Comparison of ENCODE assay signal across 12 cellular contexts in genomic region chr18:28174181-28174906, GRCh38. TPM values are rescaled to one million over a fixed set of nuclear protein-coding genes. Genes with fewer than 3 reads are reported as not detected.
DNase-seq lines count a peak whose midpoint lies in the region; ATAC-seq and TF ChIP-seq lines count a peak whose summit lies in the region.
"Had no signal": no experiment of that assay in that cellular context is flagged by ENCODE, and none has a peak within 500 bp of the region (broad histone marks: within the 10 kb centered on the region; RNA-seq: fewer than 3 reads in every experiment).

No MANE protein-coding gene starts in this region.

- H3K27me3 ChIP-seq in osteoblast (ENCODE audit: insufficient read depth, low read length) = no peaks in the 10 kb centered on the region
- peaks cover 0 to 15% of the 10 kb centered on the region in 2 donors for H3K27me3 ChIP-seq in Peyer's patch

- H3K27ac Mint-ChIP-seq in glutamatergic neuron (ENCODE audit: unreplicated experiment) = peak overlapping the region; percentile 98
- H3K27ac Mint-ChIP-seq in natural killer cell treated with Interleukin-12 subunit alpha and Interleukin-12 subunit beta and Interleukin-15 and Interleukin-18, amount 100 ng/mL, for 72 hours = no peak overlapping the region
- H3K27ac Mint-ChIP-seq: activated naive CD8-positive, alpha-beta T cell; stimulated activated naive CD8-positive, alpha-beta T cell treated with anti-CD3 and anti-CD28 coated beads, Interleukin-15, Interleukin-2, amounts not matched to agents 100 ng/mL and 50 ng/mL, for 24 hours had no signal

- H3K4me3 Mint-ChIP-seq in glutamatergic neuron (ENCODE audit: unreplicated experiment) = peak overlapping the region; percentile 100
- no peak overlapping the region for H3K4me3 Mint-ChIP-seq in natural killer cell treated with Interleukin-12 subunit alpha and Interleukin-12 subunit beta and Interleukin-15 and Interleukin-18, amount 100 ng/mL, for 72 hours
- H3K4me3 Mint-ChIP-seq: stimulated activated naive CD8-positive, alpha-beta T cell treated with anti-CD3 and anti-CD28 coated beads, Interleukin-15, Interleukin-2, amounts not matched to agents 100 ng/mL and 50 ng/mL, for 24 hours had no signal

- H3K9me3 ChIP-seq in osteoblast (ENCODE audit: low read depth, low read length) (no peaks in the 10 kb centered on the region), Peyer's patch (peaks cover 0 to 5% (median 0%) of the 10 kb centered on the region in 4 donors)

- no peak overlapping the region for H3K27ac ChIP-seq in osteoblast (ENCODE audit: low read depth, low read length)
- H3K27ac ChIP-seq in Peyer's patch = no peak overlapping the region

- DNase-seq in GM20000 (ENCODE audit: low spot score) = peak; percentile 14
- peak; percentile 14 for DNase-seq in NCI-H2227 (lab: John Stamatoyannopoulos, UW; ENCODE audit: unreplicated experiment)
- no peak for DNase-seq in glutamatergic neuron
- DNase-seq in osteoblast (ENCODE audit: insufficient read length, low spot score, missing footprints) = no peak
- no peak for DNase-seq in posterior vena cava (ENCODE audit: low spot score)
- no peak for DNase-seq in Peyer's patch
- DNase-seq in natural killer cell treated with Interleukin-12 subunit alpha and Interleukin-12 subunit beta and Interleukin-15 and Interleukin-18, amount 100 ng/mL, for 72 hours (ENCODE audit: low spot score) = no peak
- DNase-seq: HCEC 1CT, NCI-H1436 treated with DMSO at 0.1 percent for 48 hours had no signal

- H3K36me3 ChIP-seq in osteoblast (ENCODE audit: insufficient read depth, low read length) (no peaks in the 10 kb centered on the region), Peyer's patch (no peaks in the 10 kb centered on the region)

- no peak for TF ChIP-seq POLR2A in Peyer's patch (IDR thresholded peaks at IDR 0.05)

- H4K20me1 ChIP-seq in osteoblast (ENCODE audit: insufficient read depth, low read length) = peaks cover 33% of the 10 kb centered on the region

- H3K4me1 ChIP-seq in osteoblast (ENCODE audit: insufficient read depth, low read length) (peaks cover 25% of the 10 kb centered on the region), Peyer's patch (peaks cover 0 to 22% (median 0%) of the 10 kb centered on the region in 4 donors)

- TF ChIP-seq CTCF in GM20000 (IDR thresholded peaks at IDR 0.05; ENCODE audit: extremely low read depth, missing control alignments) (no peak), glutamatergic neuron (IDR thresholded peaks at IDR 0.05; ENCODE audit: partially characterized antibody, unreplicated experiment) (no peak), osteoblast (IDR thresholded peaks at IDR 0.05; ENCODE audit: extremely low read depth, low read depth, low read length) (no peak), Peyer's patch (IDR thresholded peaks at IDR 0.05) (no peak)

- H3K36me3 Mint-ChIP-seq in glutamatergic neuron (ENCODE audit: unreplicated experiment) = no peaks in the 10 kb centered on the region
- peaks cover 12% of the 10 kb centered on the region for H3K36me3 Mint-ChIP-seq in natural killer cell treated with Interleukin-12 subunit alpha and Interleukin-12 subunit beta and Interleukin-15 and Interleukin-18, amount 100 ng/mL, for 72 hours
- H3K36me3 Mint-ChIP-seq: activated naive CD8-positive, alpha-beta T cell had no signal

- H3K4me1 Mint-ChIP-seq in glutamatergic neuron (ENCODE audit: low read depth, unreplicated experiment) = peaks cover 22% of the 10 kb centered on the region
- peaks cover 12 to 16% of the 10 kb centered on the region in 2 donors for H3K4me1 Mint-ChIP-seq in natural killer cell treated with Interleukin-12 subunit alpha and Interleukin-12 subunit beta and Interleukin-15 and Interleukin-18, amount 100 ng/mL, for 72 hours (ENCODE audit: low read depth in 2 of 2)

- no peak overlapping the region for H2AFZ ChIP-seq in osteoblast (ENCODE audit: low read length)

- H3K27me3 Mint-ChIP-seq in glutamatergic neuron (ENCODE audit: unreplicated experiment) = peaks cover 18% of the 10 kb centered on the region
- peaks cover 29 to 35% of the 10 kb centered on the region in 2 donors for H3K27me3 Mint-ChIP-seq in natural killer cell treated with Interleukin-12 subunit alpha and Interleukin-12 subunit beta and Interleukin-15 and Interleukin-18, amount 100 ng/mL, for 72 hours

- ATAC-seq in natural killer cell treated with Interleukin-12 subunit alpha and Interleukin-12 subunit beta and Interleukin-15 and Interleukin-18, amount 100 ng/mL, for 72 hours = no peak
- ATAC-seq: esophagus mucosa had no signal

- H3K9me3 Mint-ChIP-seq in glutamatergic neuron (ENCODE audit: unreplicated experiment) = peaks cover 23% of the 10 kb centered on the region
- no peaks in the 10 kb centered on the region for H3K9me3 Mint-ChIP-seq in natural killer cell treated with Interleukin-12 subunit alpha and Interleukin-12 subunit beta and Interleukin-15 and Interleukin-18, amount 100 ng/mL, for 72 hours
- H3K9me3 Mint-ChIP-seq: stimulated activated naive CD8-positive, alpha-beta T cell treated with anti-CD3 and anti-CD28 coated beads, Interleukin-15, Interleukin-2, amounts not matched to agents 100 ng/mL and 50 ng/mL, for 24 hours had no signal

- peak overlapping the region; percentile 91 for H3K4me2 ChIP-seq in osteoblast (ENCODE audit: insufficient read depth, low read length)

- peaks cover 72% of the 10 kb centered on the region for H3K79me2 ChIP-seq in osteoblast (ENCODE audit: insufficient read depth, low read length)

- H3K4me3 ChIP-seq in osteoblast (ENCODE audit: insufficient read depth, low read length) = peak overlapping the region; percentile 91
- no peak overlapping the region for H3K4me3 ChIP-seq in Peyer's patch

- intact Hi-C loops in posterior vena cava (cut with DNase I) = no loop called here

RNA-seq across cellular contexts. Expression of gene CDH2, which starts 2.6 kb away (rescaled TPM):
- total RNA-seq in glutamatergic neuron (ENCODE audit: unreplicated experiment) = 224 TPM
- total RNA-seq in osteoblast = 75.6 and 78.7 TPM in 2 replicates
- total RNA-seq in posterior vena cava = 10 to 100 TPM in 1 of 2 donors, 1 to 10 TPM in 1; 6.0 to 12.0 TPM
- 1 to 10 TPM in 1 of 4 donors, under 1 TPM in 1, not detected in 2; 0.66 to 1.3 TPM for total RNA-seq in Peyer's patch
- total RNA-seq in natural killer cell treated with Interleukin-12 subunit alpha and Interleukin-12 subunit beta and Interleukin-15 and Interleukin-18, amount 100 ng/mL, for 72 hours = 1 to 10 TPM in 1 of 2 donors, not detected in 1; 1.4 TPM
- total RNA-seq: esophagus mucosa had no signal

Comparison
In these comparisons a context has a peak if more than half of its experiments do, and no peak if none do; other contexts are left out.
1. DNase-seq: peak in GM20000 (single experiment) and NCI-H2227 (single experiment); none in glutamatergic neuron (single experiment), osteoblast (single experiment), posterior vena cava (single experiment), Peyer's patch (0 of 3) and natural killer cell treated with Interleukin-12 subunit alpha and Interleukin-12 subunit beta and Interleukin-15 and Interleukin-18, amount 100 ng/mL, for 72 hours (single experiment).